In genomic region chr20:59561228-59561605, GRCh38 we compare ENCODE assay signal across 18 cellular contexts. TPM values are rescaled to one million over a fixed set of nuclear protein-coding genes. Genes with fewer than 3 reads are reported as not detected.
DNase-seq lines count a peak whose midpoint lies in the region; ATAC-seq, FAIRE-seq and TF ChIP-seq lines count a peak whose summit lies in the region.
"Had no signal": no experiment of that assay in that cellular context is flagged by ENCODE, and none has a peak within 500 bp of the region (broad histone marks: within the 10 kb centered on the region; RNA-seq: fewer than 3 reads in every experiment).

No MANE protein-coding gene starts in this region.

- intact Hi-C loops in esophagus muscularis mucosa (cut with DNase I) (no loop called here), sciatic nerve (cut with DNase I) (no loop called here)

- in situ Hi-C loops in GM13976 (cut with MboI; ENCODE audit: low sequenced_read_pairs, unreplicated experiment), result no loop called here

- H3K27me3 ChIP-seq in esophagus muscularis mucosa, result peaks cover 0 to 28% (median 0%) of the 10 kb centered on the region in 4 donors
- H3K27me3 ChIP-seq: BE2C had no signal

- H3K4me3 ChIP-seq in esophagus muscularis mucosa, result no peak overlapping the region
- H3K4me3 ChIP-seq: SK-N-MC had no signal

- no peaks in the 10 kb centered on the region for H3K36me3 ChIP-seq in esophagus muscularis mucosa
- H3K36me3 ChIP-seq: BE2C had no signal

- no peaks in the 10 kb centered on the region for H3K9me3 ChIP-seq in esophagus muscularis mucosa
- H3K9me3 ChIP-seq: BE2C had no signal

- WGBS in esophagus muscularis mucosa, result 76% methylated on average over 4 of the region's 4 CpGs

- ATAC-seq in sciatic nerve (no peak), HG03457 (IDR thresholded peaks at IDR 0.05; ENCODE audit: unreplicated experiment) (no peak)

- FAIRE-seq in frontal cortex (lab: Jason Lieb, UNC), result no peak

- DNase-seq in GM13976 (ENCODE audit: low spot score) (peak; percentile 12), RWPE1 (ENCODE audit: low spot score) (peak; percentile 60), esophagus muscularis mucosa (ENCODE audit: extremely low spot score) (peak; percentile 66), sciatic nerve (ENCODE audit: low spot score) (peak; percentile 42), DMS114 treated with DMSO at 0.1 percent for 48 hours (lab: John Stamatoyannopoulos, UW; ENCODE audit: unreplicated experiment) (no peak), frontal cortex (ENCODE audit: low spot score in 2 of 2) (no peak)
- no peak for DNase-seq in stimulated activated CD4-positive, alpha-beta T cell treated with anti-CD3 and anti-CD28 coated beads, Interleukin-4, amount 100 ng/mL, for 1 hour
- DNase-seq: BE2C; CD8-positive, alpha-beta memory T cell; NCI-H1092 treated with DMSO at 0.1 percent for 48 hours; NCI-H146; NCI-H2029; NCI-H2227 treated with DMSO at 0.1 percent for 48 hours; SIG-M5 had no signal

- TF ChIP-seq POLR2A in esophagus muscularis mucosa (IDR thresholded peaks at IDR 0.05; ENCODE audit: low read depth), result no peak

- no peak overlapping the region for H3K27ac ChIP-seq in RWPE1
- no peak overlapping the region for H3K27ac ChIP-seq in esophagus muscularis mucosa (replicated peaks in 1 of 4)
- H3K27ac ChIP-seq: SK-N-MC had no signal

- TF ChIP-seq CTCF in GM13976 (IDR thresholded peaks at IDR 0.05; ENCODE audit: borderline replicate concordance, control extremely low read depth, extremely low read depth, insufficient read depth, missing control alignments), result no peak
- TF ChIP-seq CTCF in RWPE1 (conservative IDR thresholded peaks at IDR 0.05; ENCODE audit: low read depth), result no peak
- TF ChIP-seq CTCF in esophagus muscularis mucosa (IDR thresholded peaks at IDR 0.05), result no peak

- H3K4me1 ChIP-seq in esophagus muscularis mucosa, result no peaks in the 10 kb centered on the region
- H3K4me1 ChIP-seq: BE2C had no signal

- POLR2A ChIA-PET in RWPE1 (lab: Yijun Ruan, JAX; ENCODE audit: low non-redundant PET), result no interaction called here

- CTCF ChIA-PET in RWPE1 (lab: Yijun Ruan, JAX), result interaction anchor here (0.6 to 5.0 kb wide), 15 partner anchors 9 to 1969 kb away, joined by 3 to 46 read pairs (median 4); no protein-coding TSS in a partner anchor

- no peak for TF ChIP-seq EP300 in esophagus muscularis mucosa (IDR thresholded peaks at IDR 0.05)

RNA-seq across cellular contexts. Expression of gene PHACTR3, which starts 43.1 kb away (rescaled TPM):
- total RNA-seq in esophagus muscularis mucosa (under 1 TPM; 0.17 to 0.86 (median 0.56) TPM), sciatic nerve (not detected), frontal cortex (40.8 TPM)
- total RNA-seq: CD8-positive, alpha-beta memory T cell; HepG2; NCI-H460 had no signal

Comparison
In these comparisons a context has a peak if more than half of its experiments do, and no peak if none do; other contexts are left out.
1. DNase-seq: peak in GM13976 (single experiment), RWPE1 (single experiment), esophagus muscularis mucosa (single experiment) and sciatic nerve (single experiment); none in DMS114 treated with DMSO at 0.1 percent for 48 hours (single experiment), stimulated activated CD4-positive, alpha-beta T cell treated with anti-CD3 and anti-CD28 coated beads, Interleukin-4, amount 100 ng/mL, for 1 hour (single experiment) and frontal cortex (0 of 2).
2. RNA of gene PHACTR3, which starts 43.1 kb away (total RNA-seq): 40.8 TPM in frontal cortex (single experiment); 0.17 to 0.86 TPM in esophagus muscularis mucosa and not detected in sciatic nerve (single experiment); every median in the first group is over 10 times any median in the second.